ENCODE assay signal across 19 cellular contexts in the genomic region with DNA sequence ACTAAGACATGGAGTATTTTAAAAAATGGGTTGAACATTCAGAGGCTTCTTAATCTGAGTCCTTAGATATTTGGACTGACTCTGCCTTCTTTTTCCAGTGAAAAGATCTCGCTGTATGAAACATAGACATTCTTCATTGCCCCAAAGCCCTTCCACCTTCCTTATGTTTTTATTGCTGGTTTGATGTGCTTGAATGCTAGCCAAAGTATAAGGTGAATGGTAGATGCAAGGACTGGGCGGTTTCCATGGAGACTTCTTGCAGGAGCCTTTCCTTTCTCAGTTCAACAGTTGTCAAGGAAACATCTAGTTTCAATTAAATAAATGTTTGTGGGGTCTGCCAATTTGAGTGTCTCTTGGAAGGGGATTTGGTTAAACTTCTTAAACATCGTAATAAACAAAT.
"Had no signal": no experiment of that assay in that cellular context is flagged by ENCODE, and none has a peak within 500 bp of the region (broad histone marks: within the 10 kb centered on the region; RNA-seq: fewer than 3 reads in every experiment).

No MANE protein-coding gene starts in this region.

- H3K27me3 ChIP-seq: MG63, SJSA1 had no signal

- DNase-seq: KBM-7, MG63, NCI-H1092, NCI-H1105 treated with DMSO at 0.1 percent for 48 hours, NCI-H1417 treated with DMSO at 0.1 percent for 48 hours, NCI-H146, NCI-H1694 treated with DMSO at 0.1 percent for 48 hours, NCI-H1930, NCI-H2081, NCI-H2227 treated with DMSO at 0.1 percent for 48 hours, NCI-H510A, NCI-H524 treated with DMSO at 0.1 percent for 48 hours, NCI-H69, NCI-H774, Right ventricle myocardium superior, RPMI8226, SIG-M5 had no signal

- H3K36me3 ChIP-seq: MG63, SJSA1 had no signal

- H3K9me3 ChIP-seq: MG63, SJSA1 had no signal

- H3K27ac ChIP-seq: SJSA1, SK-N-MC had no signal

- H3K4me3 ChIP-seq: MG63, SJSA1, SK-N-MC had no signal

- H3K4me1 ChIP-seq: SJSA1 had no signal
